Comparison of ENCODE assay signal across 1 cellular context in genomic region chr15:79878078-79878705, GRCh38.
TF ChIP-seq lines count a peak whose summit lies in the region.

No MANE protein-coding gene starts in this region.

TF ChIP-seq in K562, 482 proteins besides CTCF, POLR2A, EP300 and RAD21 (continued from another document and continues in another):
- TF ChIP-seq MGA (IDR thresholded peaks at IDR 0.05) (no peak), GATA2 (CRISPR knock-in tag; IDR thresholded peaks at IDR 0.05) (no peak), HNRNPLL (IDR thresholded peaks at IDR 0.05; ENCODE audit: low read depth, low read length, poor library complexity, severe bottlenecking) (no peak), HOXB6 (CRISPR knock-in tag; IDR thresholded peaks at IDR 0.05; ENCODE audit: borderline replicate concordance) (no peak), UBTF (IDR thresholded peaks at IDR 0.05; ENCODE audit: borderline replicate concordance in 1 of 2, low read depth in 2 of 2, low read length in 2 of 2) (no peak), ZBTB7A (IDR thresholded peaks at IDR 0.05; ENCODE audit: borderline replicate concordance, control insufficient read depth, low read depth, low read length) (no peak), ZNF431 (CRISPR knock-in tag; IDR thresholded peaks at IDR 0.05) (no peak), ZNF77 (CRISPR knock-in tag; IDR thresholded peaks at IDR 0.05) (no peak), EHMT2 (IDR thresholded peaks at IDR 0.05) (no peak), IRF9 (tag; IDR thresholded peaks at IDR 0.05) (no peak), FOXA1 (IDR thresholded peaks at IDR 0.05; ENCODE audit: borderline replicate concordance) (no peak), HSF4 (CRISPR knock-in tag; IDR thresholded peaks at IDR 0.05; ENCODE audit: borderline replicate concordance) (no peak), PHTF2 (CRISPR knock-in tag; IDR thresholded peaks at IDR 0.05) (no peak), SAFB2 (IDR thresholded peaks at IDR 0.05; ENCODE audit: borderline replicate concordance, low read depth, low read length, severe bottlenecking) (no peak), KLF13 (tag; IDR thresholded peaks at IDR 0.05; ENCODE audit: borderline replicate concordance, low read depth) (no peak), SIN3A (IDR thresholded peaks at IDR 0.05; ENCODE audit: borderline replicate concordance in 2 of 2, control insufficient read depth in 1 of 2, low read depth in 2 of 2, low read length in 2 of 2) (no peak), RCOR1 (IDR thresholded peaks at IDR 0.05; ENCODE audit: borderline replicate concordance in 1 of 2, low read depth in 2 of 2, low read length in 2 of 2) (no peak), NEUROD1 (IDR thresholded peaks at IDR 0.05; ENCODE audit: borderline replicate concordance, low read depth, low read length, partially characterized antibody) (no peak), MITF (IDR thresholded peaks at IDR 0.05) (no peak), KDM2B (CRISPR knock-in tag; IDR thresholded peaks at IDR 0.05) (no peak), CCNT2 (IDR thresholded peaks at IDR 0.05; ENCODE audit: borderline replicate concordance, extremely low read depth, insufficient read length, low read depth, low read length) (no peak), U2AF1 (optimal IDR thresholded peaks at IDR 0.05; ENCODE audit: low read depth, low read length) (no peak), PTRF (tag; IDR thresholded peaks at IDR 0.05) (no peak), MIER1 (IDR thresholded peaks at IDR 0.05; ENCODE audit: low read depth) (no peak), TRIM24 (IDR thresholded peaks at IDR 0.05) (peak; percentile 31 to 48; a peak in 3 of 4 replicates), TCF3 (CRISPR knock-in tag; IDR thresholded peaks at IDR 0.05) (no peak), ZBTB12 (CRISPR knock-in tag; IDR thresholded peaks at IDR 0.05) (no peak), BDP1 (IDR thresholded peaks at IDR 0.05; ENCODE audit: insufficient read depth, insufficient read length) (no peak), CBX5 (IDR thresholded peaks at IDR 0.05; ENCODE audit: borderline replicate concordance, low read depth) (peak; percentile 94), ZBTB33 (CRISPR knock-in tag; IDR thresholded peaks at IDR 0.05) (no peak), THRAP3 (IDR thresholded peaks at IDR 0.05; ENCODE audit: borderline replicate concordance) (no peak), ASH1L (IDR thresholded peaks at IDR 0.05; ENCODE audit: borderline replicate concordance, low read depth, partially characterized antibody) (no peak), ZSCAN29 (IDR thresholded peaks at IDR 0.05) (no peak), PTBP1 (IDR thresholded peaks at IDR 0.05; ENCODE audit: low read depth, low read length) (no peak), FOXO4 (CRISPR knock-in tag; IDR thresholded peaks at IDR 0.05) (no peak), CXXC5 (CRISPR knock-in tag; IDR thresholded peaks at IDR 0.05) (no peak), ZNF584 (CRISPR knock-in tag; IDR thresholded peaks at IDR 0.05; ENCODE audit: low read depth) (no peak), CBX3 (IDR thresholded peaks at IDR 0.05; ENCODE audit: borderline replicate concordance in 1 of 2, low read length in 2 of 2) (peak; percentile 90 to 95), RFX1 (IDR thresholded peaks at IDR 0.05) (no peak), ZFP36 (IDR thresholded peaks at IDR 0.05; ENCODE audit: low read depth, low read length, partially characterized antibody) (no peak), TAF1 (IDR thresholded peaks at IDR 0.05; ENCODE audit: control insufficient read depth, extremely low read depth, insufficient read depth, low read length, severe bottlenecking) (no peak), L3MBTL2 (IDR thresholded peaks at IDR 0.05) (no peak), BRF1 (IDR thresholded peaks at IDR 0.05; ENCODE audit: borderline replicate concordance, extremely low read depth, insufficient read length) (no peak), MED1 (CRISPR knock-in tag; IDR thresholded peaks at IDR 0.05; ENCODE audit: borderline replicate concordance) (no peak), PCBP1 (IDR thresholded peaks at IDR 0.05; ENCODE audit: low read depth, low read length, poor library complexity, severe bottlenecking) (no peak)
